21 cellular contexts compared by ENCODE assay signal in genomic region chr20:24388828-24389325, GRCh38.
A peak's percentile ranks its signal among the peaks of the same experiment; 100 is the strongest.
DNase-seq lines count a peak whose midpoint lies in the region; ATAC-seq, FAIRE-seq and TF ChIP-seq lines count a peak whose summit lies in the region.
"Had no signal": no experiment of that assay in that cellular context is flagged by ENCODE, and none has a peak within 500 bp of the region (broad histone marks: within the 10 kb centered on the region; RNA-seq: fewer than 3 reads in every experiment).

No MANE protein-coding gene starts in this region.

- H3K27me3 Mint-ChIP-seq in MCF 10A (ENCODE audit: insufficient read depth, unreplicated experiment), result no peaks in the 10 kb centered on the region
- peaks cover 7% of the 10 kb centered on the region for H3K27me3 Mint-ChIP-seq in dendritic cell treated with granulocyte-macrophage colony-stimulating factor and Interleukin-4, amounts not matched to agents 40 ng/mL and 50 ng/mL, for 4 days

- peaks cover 52% of the 10 kb centered on the region for H3K9me3 Mint-ChIP-seq in MCF 10A (ENCODE audit: unreplicated experiment)
- H3K9me3 Mint-ChIP-seq in dendritic cell treated with granulocyte-macrophage colony-stimulating factor and Interleukin-4, amounts not matched to agents 40 ng/mL and 50 ng/mL, for 4 days, result no peaks in the 10 kb centered on the region
- H3K9me3 Mint-ChIP-seq: mesothelial cell of epicardium, natural killer cell had no signal

- H2AFZ ChIP-seq in mammary epithelial cell (ENCODE audit: low read depth, low read length), result no peak overlapping the region
- H2AFZ ChIP-seq: GM23248 had no signal

- no peaks in the 10 kb centered on the region for H3K4me1 Mint-ChIP-seq in MCF 10A (ENCODE audit: insufficient read depth, unreplicated experiment)
- peaks cover 28% of the 10 kb centered on the region for H3K4me1 Mint-ChIP-seq in dendritic cell treated with granulocyte-macrophage colony-stimulating factor and Interleukin-4, amounts not matched to agents 40 ng/mL and 50 ng/mL, for 4 days (ENCODE audit: low read depth)
- H3K4me1 Mint-ChIP-seq: mesothelial cell of epicardium had no signal

- no peak overlapping the region for H3K4me2 ChIP-seq in mammary epithelial cell (ENCODE audit: insufficient read depth, low read depth, low read length)

- ATAC-seq in pancreas, result no peak

- CTCF ChIA-PET in mammary epithelial cell (lab: Charles Lee; ENCODE audit: low non-redundant PET), result no interaction called here
- CTCF ChIA-PET in MCF 10A (lab: Yijun Ruan, JAX), result no interaction called here

- 76% methylated on average over 7 of the region's 7 CpGs for WGBS in mammary epithelial cell (ENCODE audit: low coverage, missing lambda C conversion rate)
- 74 to 84% methylated on average over 7 of the region's 7 CpGs for WGBS in pancreas, 2 donors
- WGBS in esophagus squamous epithelium, 2 donors, result 73 to 83% methylated on average over 7 of the region's 7 CpGs

- dilution Hi-C loops in mammary epithelial cell (cut with HindIII; ENCODE audit: low sequenced_read_pairs), result no loop called here

- H3K36me3 ChIP-seq in mammary epithelial cell (ENCODE audit: insufficient read depth, low read length), result no peaks in the 10 kb centered on the region
- no peaks in the 10 kb centered on the region for H3K36me3 ChIP-seq in pancreas
- no peaks in the 10 kb centered on the region for H3K36me3 ChIP-seq in esophagus squamous epithelium
- H3K36me3 ChIP-seq: cardiac muscle cell, left ventricle myocardium inferior, WERI-Rb-1 had no signal

- in situ Hi-C loops in mammary epithelial cell (cut with MboI; ENCODE audit: low sequenced_read_pairs in 2 of 2), result no loop called here

- no peaks in the 10 kb centered on the region for H4K20me1 ChIP-seq in mammary epithelial cell (ENCODE audit: insufficient read depth, low read length)

- POLR2A ChIA-PET in MCF 10A (lab: Yijun Ruan, JAX), result no interaction called here

- TF ChIP-seq POLR2A in NB4 (IDR thresholded peaks at IDR 0.05; ENCODE audit: extremely low read depth, insufficient read length) (no peak), esophagus squamous epithelium (IDR thresholded peaks at IDR 0.05) (no peak)

- intact Hi-C loops in mammary epithelial cell (cut with micrococcal nuclease) (no loop called here), MCF 10A (cut with micrococcal nuclease) (no loop called here), pancreas (cut with DNase I) (no loop called here), esophagus squamous epithelium (cut with DNase I) (no loop called here)
- intact Hi-C loops in dendritic cell treated with granulocyte-macrophage colony-stimulating factor and Interleukin-4, amounts not matched to agents 40 ng/mL and 50 ng/mL, for 4 days (cut with micrococcal nuclease), result no loop called here

- H3K79me2 ChIP-seq in mammary epithelial cell (ENCODE audit: insufficient read depth, low read length), result no peaks in the 10 kb centered on the region

- DNase-seq in mammary epithelial cell (peak; percentile 26), MCF 10A (ENCODE audit: unreplicated experiment) (no peak), NB4 (ENCODE audit: low read depth) (peak; percentile 6), pancreas (no peak), HuH-7.5 (ENCODE audit: low spot score) (no peak), esophagus squamous epithelium (lab: John Stamatoyannopoulos, UW) (no peak)
- DNase-seq: activated gamma-delta T cell, cortex of kidney, GM23248, left ventricle myocardium inferior, natural killer cell, NCI-H187, NCI-H2171 treated with DMSO at 0.1 percent for 48 hours, NCI-H748 treated with DMSO at 0.1 percent for 48 hours, small intestine, WERI-Rb-1 had no signal

- H3K27ac ChIP-seq in mammary epithelial cell (ENCODE audit: insufficient read depth, low read depth, low read length), result no peak overlapping the region
- H3K27ac ChIP-seq in pancreas, result no peak overlapping the region
- no peak overlapping the region for H3K27ac ChIP-seq in esophagus squamous epithelium
- H3K27ac ChIP-seq: cardiac muscle cell, GM23248, left ventricle myocardium inferior, WERI-Rb-1 had no signal

- H3K27me3 ChIP-seq in mammary epithelial cell (ENCODE audit: insufficient read depth, low read length) (no peaks in the 10 kb centered on the region), pancreas (no peaks in the 10 kb centered on the region), esophagus squamous epithelium (peaks cover 0 to 2% (median 0%) of the 10 kb centered on the region in 4 donors)

- H3K4me3 ChIP-seq in mammary epithelial cell (replicated peaks in 1 of 3; ENCODE audit: insufficient read depth in 1 of 3, low read depth in 2 of 3, low read length in 3 of 3) (no peak overlapping the region), NB4 (ENCODE audit: low read depth, low read length) (no peak overlapping the region), pancreas (no peak overlapping the region), esophagus squamous epithelium (no peak overlapping the region)
- H3K4me3 ChIP-seq: cardiac muscle cell, GM23248, left ventricle myocardium inferior had no signal

- no peaks in the 10 kb centered on the region for H3K36me3 Mint-ChIP-seq in MCF 10A (ENCODE audit: insufficient read depth, unreplicated experiment)
- no peaks in the 10 kb centered on the region for H3K36me3 Mint-ChIP-seq in dendritic cell treated with granulocyte-macrophage colony-stimulating factor and Interleukin-4, amounts not matched to agents 40 ng/mL and 50 ng/mL, for 4 days (ENCODE audit: low read depth)
- H3K36me3 Mint-ChIP-seq: mesothelial cell of epicardium, natural killer cell had no signal

- H3K4me1 ChIP-seq in mammary epithelial cell (ENCODE audit: insufficient read depth, low read length) (no peaks in the 10 kb centered on the region), pancreas (no peaks in the 10 kb centered on the region), esophagus squamous epithelium (no peaks in the 10 kb centered on the region)
- H3K4me1 ChIP-seq: left ventricle myocardium inferior had no signal

- H3K4me3 Mint-ChIP-seq in MCF 10A (ENCODE audit: unreplicated experiment), result no peak overlapping the region
- no peak overlapping the region for H3K4me3 Mint-ChIP-seq in dendritic cell treated with granulocyte-macrophage colony-stimulating factor and Interleukin-4, amounts not matched to agents 40 ng/mL and 50 ng/mL, for 4 days
- H3K4me3 Mint-ChIP-seq: mesothelial cell of epicardium had no signal

- H3K9me3 ChIP-seq in mammary epithelial cell (replicated peaks; ENCODE audit: insufficient read depth, low read length), result no peaks in the 10 kb centered on the region
- H3K9me3 ChIP-seq in pancreas, result no peaks in the 10 kb centered on the region
- H3K9me3 ChIP-seq in esophagus squamous epithelium, result no peaks in the 10 kb centered on the region
- H3K9me3 ChIP-seq: left ventricle myocardium inferior had no signal

- BruUV-seq in mammary epithelial cell (replicated peaks; lab: Mats Ljungman, UMichigan), result no TSS peak
- BruUV-seq in MCF 10A (replicated peaks; lab: Mats Ljungman, UMichigan), result no TSS peak

- no peak overlapping the region for H3K9ac ChIP-seq in mammary epithelial cell (ENCODE audit: insufficient read depth, low read length)
- H3K9ac ChIP-seq: GM23248 had no signal

- no peak for FAIRE-seq in pancreas (lab: Jason Lieb, UNC)
- FAIRE-seq: GM18507, small intestine, urothelium cell line had no signal

- no peak overlapping the region for H3K27ac Mint-ChIP-seq in MCF 10A (ENCODE audit: low read depth, unreplicated experiment)
- H3K27ac Mint-ChIP-seq in dendritic cell treated with granulocyte-macrophage colony-stimulating factor and Interleukin-4, amounts not matched to agents 40 ng/mL and 50 ng/mL, for 4 days, result peak overlapping the region; percentile 5
- H3K27ac Mint-ChIP-seq: mesothelial cell of epicardium had no signal

- TF ChIP-seq CTCF in mammary epithelial cell (conservative IDR thresholded peaks at IDR 0.05 in 1 of 2, IDR thresholded peaks at IDR 0.05 in 1 of 2; ENCODE audit: extremely low read depth in 1 of 2, insufficient read depth in 1 of 2, low read depth in 1 of 2, low read length in 2 of 2) (no peak), MCF 10A (IDR thresholded peaks at IDR 0.05; ENCODE audit: unreplicated experiment) (no peak), NB4 (IDR thresholded peaks at IDR 0.05; ENCODE audit: low read depth, low read length) (no peak), pancreas (IDR thresholded peaks at IDR 0.05) (no peak), esophagus squamous epithelium (IDR thresholded peaks at IDR 0.05) (no peak)

Comparison
In these comparisons a context has a peak if more than half of its experiments do, and no peak if none do; other contexts are left out.
1. DNase-seq: peak in mammary epithelial cell (single experiment) and NB4 (single experiment); none in MCF 10A (single experiment), pancreas (0 of 6), HuH-7.5 (single experiment) and esophagus squamous epithelium (single experiment).